15 cellular contexts compared by ENCODE assay signal in genomic region chr5:35855221-35855620, GRCh38. TPM values are rescaled to one million over a fixed set of nuclear protein-coding genes. Genes with fewer than 3 reads are reported as not detected.
DNase-seq lines count a peak whose midpoint lies in the region; TF ChIP-seq lines count a peak whose summit lies in the region.
"Had no signal": no experiment of that assay in that cellular context is flagged by ENCODE, and none has a peak within 500 bp of the region (broad histone marks: within the 10 kb centered on the region; RNA-seq: fewer than 3 reads in every experiment).

No MANE protein-coding gene starts in this region.

- no peak for DNase-seq in MCF 10A (ENCODE audit: unreplicated experiment)
- DNase-seq in breast epithelium (ENCODE audit: low spot score in 2 of 2), result no peak
- no peak for DNase-seq in activated CD4-positive, alpha-beta memory T cell treated with anti-CD3 and anti-CD28 coated beads, Interleukin-2, amount 10 ng/mL, durations not matched to agents 7 days and 5 days
- peak; percentile 56 for DNase-seq in kidney tubule cell (ENCODE audit: low spot score)
- DNase-seq in vagina (ENCODE audit: extremely low spot score in 2 of 2), result no peak
- DNase-seq in glutamatergic neuron, result no peak
- DNase-seq in NCI-H1930 (lab: John Stamatoyannopoulos, UW), result no peak
- no peak for DNase-seq in testis
- DNase-seq: activated CD4-positive, alpha-beta T cell treated with anti-CD3 and anti-CD28 coated beads for 1 hour; DMS53; NCI-H1436; occipital lobe had no signal

- TF ChIP-seq POLR2A in breast epithelium (IDR thresholded peaks at IDR 0.05) (no peak), vagina (IDR thresholded peaks at IDR 0.05) (no peak), testis (IDR thresholded peaks at IDR 0.05) (no peak)

- H3K27me3 ChIP-seq in breast epithelium (no peaks in the 10 kb centered on the region), vagina (no peaks in the 10 kb centered on the region), testis (no peaks in the 10 kb centered on the region)
- H3K27me3 ChIP-seq: gastroesophageal sphincter had no signal

- H3K4me1 ChIP-seq in breast epithelium, result no peaks in the 10 kb centered on the region
- H3K4me1 ChIP-seq in vagina, result peaks cover 35% of the 10 kb centered on the region
- peaks cover 37% of the 10 kb centered on the region for H3K4me1 ChIP-seq in testis

- no peaks in the 10 kb centered on the region for H3K36me3 Mint-ChIP-seq in MCF 10A (ENCODE audit: insufficient read depth, unreplicated experiment)
- H3K36me3 Mint-ChIP-seq in activated CD4-positive, alpha-beta memory T cell treated with anti-CD3 and anti-CD28 coated beads, Interleukin-2, amount 10 ng/mL, durations not matched to agents 7 days and 5 days (ENCODE audit: low read depth), result peaks cover 35% of the 10 kb centered on the region
- no peaks in the 10 kb centered on the region for H3K36me3 Mint-ChIP-seq in glutamatergic neuron (ENCODE audit: unreplicated experiment)

- no TSS peak for BruUV-seq in MCF 10A (replicated peaks; lab: Mats Ljungman, UMichigan)

- POLR2A ChIA-PET in MCF 10A (lab: Yijun Ruan, JAX), result interaction anchor here (1.4 kb wide), 1 partner anchor 20 kb away, joined by 3 read pairs; no protein-coding TSS in a partner anchor
- POLR2A ChIA-PET in activated CD4-positive, alpha-beta memory T cell treated with anti-CD3 and anti-CD28 coated beads, Interleukin-2, amount 10 ng/mL, durations not matched to agents 7 days and 5 days (lab: Charles Lee), result interaction anchor here (1.2 to 16.3 kb wide), 14 partner anchors 18 to 238 kb away, joined by 3 to 422 read pairs (median 12); partner anchors contain the start of gene SPEF2

- 66 to 83% methylated on average over 1 of the region's 1 CpG for WGBS in testis, 2 donors

- CTCF ChIA-PET in MCF 10A (lab: Yijun Ruan, JAX), result interaction anchor here (1.1 to 1.2 kb wide), 2 partner anchors 69 to 70 kb away, joined by 3 read pairs; no protein-coding TSS in a partner anchor
- CTCF ChIA-PET in activated CD4-positive, alpha-beta memory T cell treated with anti-CD3 and anti-CD28 coated beads, Interleukin-2, amount 10 ng/mL, durations not matched to agents 7 days and 5 days (lab: Charles Lee), result interaction anchor here (1.0 to 7.8 kb wide), 4 partner anchors 25 to 75 kb away, joined by 3 to 87 read pairs (median 3); no protein-coding TSS in a partner anchor

- H3K4me1 Mint-ChIP-seq in MCF 10A (ENCODE audit: insufficient read depth, unreplicated experiment) (peaks cover 59% of the 10 kb centered on the region), glutamatergic neuron (ENCODE audit: low read depth, unreplicated experiment) (no peaks in the 10 kb centered on the region)
- H3K4me1 Mint-ChIP-seq in activated CD4-positive, alpha-beta memory T cell treated with anti-CD3 and anti-CD28 coated beads, Interleukin-2, amount 10 ng/mL, durations not matched to agents 7 days and 5 days, result peaks cover 87% of the 10 kb centered on the region

- H3K36me3 ChIP-seq in breast epithelium (no peaks in the 10 kb centered on the region), vagina (no peaks in the 10 kb centered on the region), testis (ENCODE audit: low read depth, missing control alignments) (no peaks in the 10 kb centered on the region)
- H3K36me3 ChIP-seq: gastroesophageal sphincter had no signal

- intact Hi-C loops in MCF 10A (cut with micrococcal nuclease), result loop anchor here (5.0 kb wide), 1 partner anchor 83 kb away; no protein-coding TSS in a partner anchor
- intact Hi-C loops in breast epithelium (cut with DNase I; ENCODE audit: low total_unique reads), result no loop called here
- intact Hi-C loops in vagina (cut with DNase I), result no loop called here
- intact Hi-C loops in testis (cut with DNase I; ENCODE audit: low total_unique reads), result no loop called here

- TF ChIP-seq CTCF in MCF 10A (IDR thresholded peaks at IDR 0.05; ENCODE audit: unreplicated experiment) (no peak), breast epithelium (IDR thresholded peaks at IDR 0.05) (no peak), vagina (IDR thresholded peaks at IDR 0.05) (no peak), glutamatergic neuron (IDR thresholded peaks at IDR 0.05; ENCODE audit: partially characterized antibody, unreplicated experiment) (no peak), testis (IDR thresholded peaks at IDR 0.05) (no peak)

- no peak overlapping the region for H3K27ac ChIP-seq in breast epithelium
- peak overlapping the region; percentile 20 for H3K27ac ChIP-seq in vagina
- peak overlapping the region in 1 of 2 donors; percentile 81 for H3K27ac ChIP-seq in testis
- H3K27ac ChIP-seq: gastroesophageal sphincter, KMS-11 had no signal

- H3K4me3 ChIP-seq in breast epithelium (no peak overlapping the region), vagina (no peak overlapping the region), testis (no peak overlapping the region)
- H3K4me3 ChIP-seq: gastroesophageal sphincter had no signal

- H3K4me3 Mint-ChIP-seq in MCF 10A (ENCODE audit: unreplicated experiment) (no peak overlapping the region), glutamatergic neuron (ENCODE audit: unreplicated experiment) (no peak overlapping the region)
- peak overlapping the region; percentile 79 for H3K4me3 Mint-ChIP-seq in activated CD4-positive, alpha-beta memory T cell treated with anti-CD3 and anti-CD28 coated beads, Interleukin-2, amount 10 ng/mL, durations not matched to agents 7 days and 5 days

- H3K9me3 Mint-ChIP-seq in MCF 10A (ENCODE audit: unreplicated experiment), result no peaks in the 10 kb centered on the region
- no peaks in the 10 kb centered on the region for H3K9me3 Mint-ChIP-seq in activated CD4-positive, alpha-beta memory T cell treated with anti-CD3 and anti-CD28 coated beads, Interleukin-2, amount 10 ng/mL, durations not matched to agents 7 days and 5 days
- H3K9me3 Mint-ChIP-seq in glutamatergic neuron (ENCODE audit: unreplicated experiment), result no peaks in the 10 kb centered on the region

- H3K27me3 Mint-ChIP-seq in MCF 10A (ENCODE audit: insufficient read depth, unreplicated experiment), result no peaks in the 10 kb centered on the region
- no peaks in the 10 kb centered on the region for H3K27me3 Mint-ChIP-seq in activated CD4-positive, alpha-beta memory T cell treated with anti-CD3 and anti-CD28 coated beads, Interleukin-2, amount 10 ng/mL, durations not matched to agents 7 days and 5 days
- no peaks in the 10 kb centered on the region for H3K27me3 Mint-ChIP-seq in glutamatergic neuron (ENCODE audit: unreplicated experiment)

- H3K27ac Mint-ChIP-seq in MCF 10A (ENCODE audit: low read depth, unreplicated experiment), result peak overlapping the region; percentile 50
- H3K27ac Mint-ChIP-seq in activated CD4-positive, alpha-beta memory T cell treated with anti-CD3 and anti-CD28 coated beads, Interleukin-2, amount 10 ng/mL, durations not matched to agents 7 days and 5 days, result peak overlapping the region; percentile 98
- no peak overlapping the region for H3K27ac Mint-ChIP-seq in glutamatergic neuron (ENCODE audit: unreplicated experiment)

- H3K9me3 ChIP-seq in breast epithelium (no peaks in the 10 kb centered on the region), vagina (no peaks in the 10 kb centered on the region), testis (no peaks in the 10 kb centered on the region)
- H3K9me3 ChIP-seq: gastroesophageal sphincter had no signal

RNA-seq across cellular contexts. Expression of gene IL7R, which starts 1.5 kb away (rescaled TPM):
- total RNA-seq in MCF 10A (2022) (0.26 and 0.44 TPM in 2 replicates), breast epithelium (10 to 100 TPM; 10.1 to 26.1 (median 16.7) TPM), vagina (69.7 TPM), glutamatergic neuron (ENCODE audit: unreplicated experiment) (not detected), testis (10 to 100 TPM in 1 of 2 donors, 1 to 10 TPM in 1; 7.6 to 17.5 TPM)
- 100 to 1,000 TPM; 271 to 273 TPM for total RNA-seq in activated CD4-positive, alpha-beta memory T cell treated with anti-CD3 and anti-CD28 coated beads, Interleukin-2, amount 10 ng/mL, durations not matched to agents 7 days and 5 days
- 12.1 TPM for polyA plus RNA-seq in testis (ENCODE audit: insufficient read depth, low read depth, low replicate concordance)
- total RNA-seq: NCI-H460 had no signal
